Comparison of ENCODE assay signal across 23 cellular contexts in the genomic region with DNA sequence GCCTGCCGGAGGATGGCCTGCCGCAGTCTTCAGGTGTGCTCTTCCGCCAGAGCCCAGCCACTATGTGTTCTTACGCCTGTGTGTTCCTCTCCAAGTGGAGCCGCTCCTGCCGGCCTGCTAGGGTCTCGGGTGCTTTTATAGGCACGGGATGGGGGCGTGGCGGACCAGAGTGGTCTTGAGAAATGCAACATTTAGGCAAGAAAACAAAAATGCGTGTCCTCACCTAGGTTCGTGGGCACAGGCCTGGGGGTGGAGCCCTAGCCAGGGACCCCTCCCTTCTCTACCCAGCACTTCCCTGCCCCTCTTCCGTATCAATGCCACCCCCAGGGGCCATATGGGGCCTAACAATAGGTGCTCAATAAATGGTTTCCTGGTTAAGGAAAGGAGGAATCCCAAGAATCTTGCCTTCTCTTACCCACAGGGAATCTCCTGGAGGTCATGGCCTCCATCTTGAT.
"Had no signal": no experiment of that assay in that cellular context is flagged by ENCODE, and none has a peak within 500 bp of the region (broad histone marks: within the 10 kb centered on the region; RNA-seq: fewer than 3 reads in every experiment).

No MANE protein-coding gene starts in this region.

- H3K9me3 Mint-ChIP-seq: activated CD4-positive, alpha-beta T cell treated with anti-CD3 and anti-CD28 coated beads, Interleukin-2, amount 10 ng/mL, durations not matched to agents 24 days and 14 days; activated CD8-positive, alpha-beta T cell treated with anti-CD3 and anti-CD28 coated beads for 36 hours; activated naive CD4-positive, alpha-beta T cell treated with anti-CD3 and anti-CD28 coated beads, Interleukin-2, amount 10 ng/mL, durations not matched to agents 7 days and 5 days; activated naive CD8-positive, alpha-beta T cell treated with anti-CD3 and anti-CD28 coated beads, Interleukin-2, amount 50 U/mL, for 24 hours; memory B cell; naive thymus-derived CD4-positive, alpha-beta T cell; stimulated activated naive CD8-positive, alpha-beta T cell treated with anti-CD3 and anti-CD28 coated beads, Interleukin-15, Interleukin-2, amounts not matched to agents 100 ng/mL and 50 ng/mL, for 24 hours had no signal

- ATAC-seq: activated CD8-positive, alpha-beta T cell treated with anti-CD3 and anti-CD28 coated beads for 36 hours; activated naive CD8-positive, alpha-beta T cell treated with anti-CD3 and anti-CD28 coated beads, Interleukin-2, amount 50 U/mL, for 24 hours; naive thymus-derived CD4-positive, alpha-beta T cell; psoas muscle; right cardiac atrium had no signal

- H3K27ac Mint-ChIP-seq: activated CD4-positive, alpha-beta T cell treated with anti-CD3 and anti-CD28 coated beads, Interleukin-2, amount 10 ng/mL, durations not matched to agents 24 days and 14 days; activated CD8-positive, alpha-beta T cell treated with anti-CD3 and anti-CD28 coated beads for 36 hours; activated naive CD4-positive, alpha-beta T cell treated with anti-CD3 and anti-CD28 coated beads, Interleukin-2, amount 10 ng/mL, durations not matched to agents 7 days and 5 days; activated naive CD8-positive, alpha-beta T cell treated with anti-CD3 and anti-CD28 coated beads, Interleukin-2, amount 50 U/mL, for 24 hours; memory B cell; naive thymus-derived CD4-positive, alpha-beta T cell; stimulated activated naive CD8-positive, alpha-beta T cell treated with anti-CD3 and anti-CD28 coated beads, Interleukin-15, Interleukin-2, amounts not matched to agents 100 ng/mL and 50 ng/mL, for 24 hours had no signal

- H3K36me3 Mint-ChIP-seq: activated naive CD4-positive, alpha-beta T cell treated with anti-CD3 and anti-CD28 coated beads, Interleukin-2, amount 10 ng/mL, durations not matched to agents 7 days and 5 days; memory B cell had no signal

- H3K9me3 ChIP-seq: ovary, psoas muscle, transverse colon, vagina had no signal

- H3K4me3 Mint-ChIP-seq: activated CD4-positive, alpha-beta T cell treated with anti-CD3 and anti-CD28 coated beads, Interleukin-2, amount 10 ng/mL, durations not matched to agents 24 days and 14 days; activated CD8-positive, alpha-beta T cell treated with anti-CD3 and anti-CD28 coated beads for 36 hours; activated naive CD4-positive, alpha-beta T cell treated with anti-CD3 and anti-CD28 coated beads, Interleukin-2, amount 10 ng/mL, durations not matched to agents 7 days and 5 days; activated naive CD8-positive, alpha-beta T cell treated with anti-CD3 and anti-CD28 coated beads, Interleukin-2, amount 50 U/mL, for 24 hours; memory B cell; naive thymus-derived CD4-positive, alpha-beta T cell; stimulated activated naive CD8-positive, alpha-beta T cell treated with anti-CD3 and anti-CD28 coated beads, Interleukin-15, Interleukin-2, amounts not matched to agents 100 ng/mL and 50 ng/mL, for 24 hours had no signal

- DNase-seq: activated CD4-positive, alpha-beta T cell treated with anti-CD3 and anti-CD28 coated beads, Interleukin-2, amount 10 ng/mL, durations not matched to agents 24 days and 14 days; activated CD8-positive, alpha-beta T cell treated with anti-CD3 and anti-CD28 coated beads for 36 hours; activated effector memory CD4-positive, alpha-beta T cell treated with Interleukin-2 at 50 U/mL for 16 hours; activated naive CD4-positive, alpha-beta T cell treated with anti-CD3 and anti-CD28 coated beads, Interleukin-2, amount 10 ng/mL, durations not matched to agents 7 days and 5 days; activated naive CD8-positive, alpha-beta T cell treated with anti-CD3 and anti-CD28 coated beads, Interleukin-2, amount 50 U/mL, for 24 hours; activated T-cell treated with anti-CD3 and anti-CD28 coated beads, Interleukin-2, amount 50 U/mL, for 48 hours; aorta; brain microvascular endothelial cell; central memory CD4-positive, alpha-beta T cell; dorsolateral prefrontal cortex; foreskin melanocyte; glutamatergic neuron; hypothalamus; kidney glomerular epithelial cell; naive thymus-derived CD4-positive, alpha-beta T cell; ovary; psoas muscle; stimulated activated CD4-positive, alpha-beta T cell treated with anti-CD3 and anti-CD28 coated beads, Interleukin-2, amount 100 ng/mL, for 48 hours; transverse colon had no signal

- H3K27me3 Mint-ChIP-seq: activated CD4-positive, alpha-beta T cell treated with anti-CD3 and anti-CD28 coated beads, Interleukin-2, amount 10 ng/mL, durations not matched to agents 24 days and 14 days; activated CD8-positive, alpha-beta T cell treated with anti-CD3 and anti-CD28 coated beads for 36 hours; activated naive CD4-positive, alpha-beta T cell treated with anti-CD3 and anti-CD28 coated beads, Interleukin-2, amount 10 ng/mL, durations not matched to agents 7 days and 5 days; activated naive CD8-positive, alpha-beta T cell treated with anti-CD3 and anti-CD28 coated beads, Interleukin-2, amount 50 U/mL, for 24 hours; memory B cell; naive thymus-derived CD4-positive, alpha-beta T cell; stimulated activated naive CD8-positive, alpha-beta T cell treated with anti-CD3 and anti-CD28 coated beads, Interleukin-15, Interleukin-2, amounts not matched to agents 100 ng/mL and 50 ng/mL, for 24 hours had no signal

- H3K4me3 ChIP-seq: dorsolateral prefrontal cortex, ovary, psoas muscle, transverse colon, vagina had no signal

- H3K27ac ChIP-seq: brain microvascular endothelial cell, dorsolateral prefrontal cortex, ovary, psoas muscle, transverse colon, vagina had no signal

- H3K27me3 ChIP-seq: brain microvascular endothelial cell, dorsolateral prefrontal cortex, ovary, transverse colon, vagina had no signal

- H3K4me1 ChIP-seq: psoas muscle, transverse colon, vagina had no signal

- H3K4me1 Mint-ChIP-seq: activated CD4-positive, alpha-beta T cell treated with anti-CD3 and anti-CD28 coated beads, Interleukin-2, amount 10 ng/mL, durations not matched to agents 24 days and 14 days; activated naive CD4-positive, alpha-beta T cell treated with anti-CD3 and anti-CD28 coated beads, Interleukin-2, amount 10 ng/mL, durations not matched to agents 7 days and 5 days; memory B cell; naive thymus-derived CD4-positive, alpha-beta T cell had no signal

- H3K36me3 ChIP-seq: brain microvascular endothelial cell, ovary, transverse colon, vagina had no signal
